Comparison of ENCODE assay signal across 3 cellular contexts in the genomic region with DNA sequence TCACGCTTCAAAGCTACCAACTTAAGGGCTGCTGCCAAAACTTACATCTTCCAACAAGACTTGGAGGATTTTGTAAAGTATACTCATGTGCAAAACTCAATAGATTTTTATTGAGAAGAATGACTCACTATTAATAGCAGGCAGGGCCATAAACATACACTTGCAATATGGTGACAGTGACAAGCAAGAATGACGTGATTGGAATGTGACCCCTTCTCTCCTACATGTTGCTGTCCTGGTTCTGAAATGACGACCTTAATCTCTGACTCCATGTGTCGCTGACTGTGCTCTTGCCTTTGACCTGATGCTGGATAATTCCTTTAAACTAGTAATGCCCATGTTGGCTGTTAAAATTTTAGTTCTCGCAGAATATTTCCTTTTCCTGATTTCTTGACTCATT.
TF ChIP-seq lines count a peak whose summit lies in the region.

No MANE protein-coding gene starts in this region.

TF ChIP-seq in SK-N-SH, 30 proteins besides CTCF, POLR2A, EP300 and RAD21 (continues in another document):
- TF ChIP-seq RFX5 (IDR thresholded peaks at IDR 0.05; ENCODE audit: low read length) = no peak
- no peak for TF ChIP-seq RCOR1 (IDR thresholded peaks at IDR 0.05; ENCODE audit: low read length)
- TF ChIP-seq GABPA (IDR thresholded peaks at IDR 0.05; ENCODE audit: low read depth) = no peak
- TF ChIP-seq NRF1 (IDR thresholded peaks at IDR 0.05; ENCODE audit: low read depth, low read length) = no peak
- no peak for TF ChIP-seq EZH2phosphoT487 (IDR thresholded peaks at IDR 0.05; ENCODE audit: borderline replicate concordance, low read depth)
- no peak for TF ChIP-seq GATA2 (CRISPR knock-in tag; IDR thresholded peaks at IDR 0.05)
- TF ChIP-seq SMC3 (IDR thresholded peaks at IDR 0.05; ENCODE audit: low read depth, low read length) = no peak
- TF ChIP-seq FOXM1 (IDR thresholded peaks at IDR 0.05; ENCODE audit: low read depth) = no peak
- TF ChIP-seq TEAD4 (IDR thresholded peaks at IDR 0.05; ENCODE audit: borderline replicate concordance, insufficient read depth) = no peak
- no peak for TF ChIP-seq MXI1 (IDR thresholded peaks at IDR 0.05; ENCODE audit: low read depth, low read length)
- TF ChIP-seq CHD2 (IDR thresholded peaks at IDR 0.05; ENCODE audit: low read length, partially characterized antibody) = no peak
- no peak for TF ChIP-seq TAF1 (IDR thresholded peaks at IDR 0.05; ENCODE audit: borderline replicate concordance, low read depth, low read length)
- TF ChIP-seq POLR2AphosphoS5 (IDR thresholded peaks at IDR 0.05; ENCODE audit: low read depth, low read length) = no peak
- no peak for TF ChIP-seq JUND (IDR thresholded peaks at IDR 0.05)
- TF ChIP-seq RXRA (IDR thresholded peaks at IDR 0.05; ENCODE audit: borderline replicate concordance, low read depth) = no peak
- TF ChIP-seq NFIC (IDR thresholded peaks at IDR 0.05; ENCODE audit: borderline replicate concordance) = no peak
- TF ChIP-seq REST (IDR thresholded peaks at IDR 0.05; ENCODE audit: low read depth, low read length) = peak; percentile 89
- no peak for TF ChIP-seq FOXJ3 (CRISPR knock-in tag; IDR thresholded peaks at IDR 0.05)
- TF ChIP-seq PBX3 (IDR thresholded peaks at IDR 0.05) = peak; percentile 46

TF ChIP-seq in SK-N-SH treated with all-trans-retinoic acid at 6 μM for 48 hours, 23 proteins besides CTCF, POLR2A, EP300 and RAD21 (continued from another document):
- TF ChIP-seq, protein P1, sequence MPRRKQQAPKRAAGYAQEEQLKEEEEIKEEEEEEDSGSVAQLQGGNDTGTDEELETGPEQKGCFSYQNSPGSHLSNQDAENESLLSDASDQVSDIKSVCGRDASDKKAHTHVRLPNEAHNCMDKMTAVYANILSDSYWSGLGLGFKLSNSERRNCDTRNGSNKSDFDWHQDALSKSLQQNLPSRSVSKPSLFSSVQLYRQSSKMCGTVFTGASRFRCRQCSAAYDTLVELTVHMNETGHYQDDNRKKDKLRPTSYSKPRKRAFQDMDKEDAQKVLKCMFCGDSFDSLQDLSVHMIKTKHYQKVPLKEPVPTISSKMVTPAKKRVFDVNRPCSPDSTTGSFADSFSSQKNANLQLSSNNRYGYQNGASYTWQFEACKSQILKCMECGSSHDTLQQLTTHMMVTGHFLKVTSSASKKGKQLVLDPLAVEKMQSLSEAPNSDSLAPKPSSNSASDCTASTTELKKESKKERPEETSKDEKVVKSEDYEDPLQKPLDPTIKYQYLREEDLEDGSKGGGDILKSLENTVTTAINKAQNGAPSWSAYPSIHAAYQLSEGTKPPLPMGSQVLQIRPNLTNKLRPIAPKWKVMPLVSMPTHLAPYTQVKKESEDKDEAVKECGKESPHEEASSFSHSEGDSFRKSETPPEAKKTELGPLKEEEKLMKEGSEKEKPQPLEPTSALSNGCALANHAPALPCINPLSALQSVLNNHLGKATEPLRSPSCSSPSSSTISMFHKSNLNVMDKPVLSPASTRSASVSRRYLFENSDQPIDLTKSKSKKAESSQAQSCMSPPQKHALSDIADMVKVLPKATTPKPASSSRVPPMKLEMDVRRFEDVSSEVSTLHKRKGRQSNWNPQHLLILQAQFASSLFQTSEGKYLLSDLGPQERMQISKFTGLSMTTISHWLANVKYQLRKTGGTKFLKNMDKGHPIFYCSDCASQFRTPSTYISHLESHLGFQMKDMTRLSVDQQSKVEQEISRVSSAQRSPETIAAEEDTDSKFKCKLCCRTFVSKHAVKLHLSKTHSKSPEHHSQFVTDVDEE (CRISPR knock-in tag; IDR thresholded peaks at IDR 0.05) = no peak
- TF ChIP-seq ARNTL (CRISPR knock-in tag; IDR thresholded peaks at IDR 0.05; ENCODE audit: borderline replicate concordance, low read depth) (no peak), TCF4 (CRISPR knock-in tag; IDR thresholded peaks at IDR 0.05; ENCODE audit: borderline replicate concordance) (no peak), SNAI2 (CRISPR knock-in tag; IDR thresholded peaks at IDR 0.05) (no peak), GLIS3 (CRISPR knock-in tag; IDR thresholded peaks at IDR 0.05) (no peak)

TF ChIP-seq in endothelial cell of umbilical vein, 7 proteins besides CTCF, POLR2A, EP300 and RAD21:
- TF ChIP-seq JUN (IDR thresholded peaks at IDR 0.05; ENCODE audit: borderline replicate concordance, insufficient read depth, insufficient read length, low read depth) (peak; percentile 14), EZH2 (IDR thresholded peaks at IDR 0.05; ENCODE audit: borderline replicate concordance, low read depth, low read length, severe bottlenecking) (no peak), POLR2AphosphoS5 (IDR thresholded peaks at IDR 0.05; ENCODE audit: insufficient read depth, low read depth, low read length) (no peak), MYC (IDR thresholded peaks at IDR 0.05; ENCODE audit: low read depth, low read length) (no peak)
